Comparison of ENCODE assay signal across 17 cellular contexts in genomic region chr2:170503563-170503962, GRCh38.
"Had no signal": no experiment of that assay in that cellular context is flagged by ENCODE, and none has a peak within 500 bp of the region (broad histone marks: within the 10 kb centered on the region; RNA-seq: fewer than 3 reads in every experiment).

No MANE protein-coding gene starts in this region.

- H3K4me3 Mint-ChIP-seq: activated B cell treated with CpG ODN at 0.5 μM for 24 hours; activated CD4-positive, alpha-beta T cell treated with anti-CD3 and anti-CD28 coated beads, Interleukin-2, amount 10 ng/mL, durations not matched to agents 24 days and 14 days; activated T-helper 17 cell treated with anti-CD3 and anti-CD28 coated beads, Interleukin-2, amount 50 U/mL, for 72 hours; T-cell; type B pancreatic cell had no signal

- H3K27ac ChIP-seq: adrenal gland, body of pancreas, ovary, suprapubic skin had no signal

- H3K4me1 Mint-ChIP-seq: activated B cell treated with CpG ODN at 0.5 μM for 24 hours had no signal

- H3K4me1 ChIP-seq: body of pancreas, suprapubic skin had no signal

- ATAC-seq: activated T-helper 17 cell treated with anti-CD3 and anti-CD28 coated beads, Interleukin-2, amount 50 U/mL, for 72 hours; body of pancreas; T-cell had no signal

- H3K27ac Mint-ChIP-seq: activated B cell treated with CpG ODN at 0.5 μM for 24 hours; activated CD4-positive, alpha-beta T cell treated with anti-CD3 and anti-CD28 coated beads, Interleukin-2, amount 10 ng/mL, durations not matched to agents 24 days and 14 days; activated T-helper 17 cell treated with anti-CD3 and anti-CD28 coated beads, Interleukin-2, amount 50 U/mL, for 72 hours; T-cell; type B pancreatic cell had no signal

- H3K4me3 ChIP-seq: adrenal gland, body of pancreas, ovary, sigmoid colon, suprapubic skin had no signal

- DNase-seq: activated B cell treated with CpG ODN at 0.5 μM for 24 hours; activated CD4-positive, alpha-beta T cell treated with anti-CD3 and anti-CD28 coated beads, Interleukin-2, amount 10 ng/mL, durations not matched to agents 24 days and 14 days; activated naive CD4-positive, alpha-beta T cell treated with anti-CD3 and anti-CD28 coated beads, Interleukin-2, amount 50 U/mL, for 16 hours; adrenal gland; body of pancreas; central memory CD4-positive, alpha-beta T cell; cortex of kidney; effector memory CD4-positive, alpha-beta T cell; ovary; sigmoid colon; stimulated activated CD4-positive, alpha-beta T cell treated with anti-CD3 and anti-CD28 coated beads, Interleukin-12 subunit alpha, Interleukin-12 subunit beta, amount 100 ng/mL, for 4 hours; stimulated activated naive CD4-positive, alpha-beta T cell treated with Interleukin-2 at 50 U/mL for 16 hours; T-cell had no signal

- H3K9me3 Mint-ChIP-seq: activated B cell treated with CpG ODN at 0.5 μM for 24 hours; activated CD4-positive, alpha-beta T cell treated with anti-CD3 and anti-CD28 coated beads, Interleukin-2, amount 10 ng/mL, durations not matched to agents 24 days and 14 days; activated T-helper 17 cell treated with anti-CD3 and anti-CD28 coated beads, Interleukin-2, amount 50 U/mL, for 72 hours; T-cell; type B pancreatic cell had no signal

- FAIRE-seq: islet of Langerhans had no signal

- H3K27me3 ChIP-seq: body of pancreas, ovary, sigmoid colon, suprapubic skin had no signal

- H3K36me3 ChIP-seq: adrenal gland, ovary, sigmoid colon, suprapubic skin had no signal

- H3K36me3 Mint-ChIP-seq: T-cell, type B pancreatic cell had no signal

- H3K9me3 ChIP-seq: adrenal gland, body of pancreas, ovary, sigmoid colon, suprapubic skin had no signal
